8 cellular contexts compared by ENCODE assay signal in genomic region chr17:82351713-82352488, GRCh38. TPM values are rescaled to one million over a fixed set of nuclear protein-coding genes. Genes with fewer than 3 reads are reported as not detected.
DNase-seq lines count a peak whose midpoint lies in the region; ATAC-seq and TF ChIP-seq lines count a peak whose summit lies in the region.

No MANE protein-coding gene starts in this region.

- peaks cover 2% of the 10 kb centered on the region for H3K4me1 Mint-ChIP-seq in activated naive CD8-positive, alpha-beta T cell treated with anti-CD3 and anti-CD28 coated beads, Interleukin-2, amount 10 ng/mL, durations not matched to agents 7 days and 5 days

- WGBS in psoas muscle, 3 donors: 36 to 38% (median 36%) methylated on average over 24 to 26 of the region's 26 CpGs

- no peaks in the 10 kb centered on the region for H3K9me3 Mint-ChIP-seq in activated naive CD8-positive, alpha-beta T cell treated with anti-CD3 and anti-CD28 coated beads, Interleukin-2, amount 10 ng/mL, durations not matched to agents 7 days and 5 days

- no peak overlapping the region for H3K9ac ChIP-seq in SU-DHL-6 (ENCODE audit: low read length)

- no peaks in the 10 kb centered on the region for H3K4me1 ChIP-seq in psoas muscle
- H3K4me1 ChIP-seq in vagina: peaks cover 7% of the 10 kb centered on the region

- H3K4me3 ChIP-seq in AG10803 (ENCODE audit: low read length) (no peak overlapping the region), SU-DHL-6 (ENCODE audit: insufficient read depth, low read length, poor library complexity, severe bottlenecking) (no peak overlapping the region), psoas muscle (no peak overlapping the region), vagina (no peak overlapping the region)

- POLR2A ChIA-PET in activated naive CD8-positive, alpha-beta T cell treated with anti-CD3 and anti-CD28 coated beads, Interleukin-2, amount 10 ng/mL, durations not matched to agents 7 days and 5 days (lab: Charles Lee): no interaction called here

- no peak overlapping the region for H3K4me3 Mint-ChIP-seq in activated naive CD8-positive, alpha-beta T cell treated with anti-CD3 and anti-CD28 coated beads, Interleukin-2, amount 10 ng/mL, durations not matched to agents 7 days and 5 days

- intact Hi-C loops in cardiac septum (cut with DNase I) (loop anchor here (1.0 to 5.0 kb wide), 3 partner anchors 62 to 425 kb away; no protein-coding TSS in a partner anchor), psoas muscle (cut with DNase I) (loop anchor here (1.0 to 10.0 kb wide), 5 partner anchors 62 to 425 kb away; no protein-coding TSS in a partner anchor), vagina (cut with DNase I) (loop anchor here (2.0 to 10.0 kb wide), 4 partner anchors 60 to 563 kb away; no protein-coding TSS in a partner anchor)

- no peak overlapping the region for H2AFZ ChIP-seq in SU-DHL-6 (ENCODE audit: low read depth, low read length, severe bottlenecking)

- ATAC-seq in activated naive CD8-positive, alpha-beta T cell treated with anti-CD3 and anti-CD28 coated beads, Interleukin-2, amount 10 ng/mL, durations not matched to agents 7 days and 5 days (ENCODE audit: low read depth): peak; percentile 83
- ATAC-seq in psoas muscle: peak; percentile 82 to 95 (median 90)

- no peaks in the 10 kb centered on the region for H3K36me3 ChIP-seq in SU-DHL-6 (ENCODE audit: low read length)
- H3K36me3 ChIP-seq in psoas muscle (ENCODE audit: insufficient read depth in 1 of 2, low read depth in 1 of 2): no peaks in the 10 kb centered on the region
- no peaks in the 10 kb centered on the region for H3K36me3 ChIP-seq in vagina

- no peak overlapping the region for H3K4me2 ChIP-seq in SU-DHL-6 (ENCODE audit: low read depth, low read length, poor library complexity, severe bottlenecking)

- TF ChIP-seq CTCF in AG10803 (conservative IDR thresholded peaks at IDR 0.05; ENCODE audit: low read length) (peak; percentile 88), SU-DHL-6 (IDR thresholded peaks at IDR 0.05; ENCODE audit: insufficient read depth, low read length, poor library complexity, severe bottlenecking) (peak; percentile 85), psoas muscle (IDR thresholded peaks at IDR 0.05) (peak; percentile 98), vagina (IDR thresholded peaks at IDR 0.05) (peak; percentile 87 to 94 (median 88))

- peaks cover 11% of the 10 kb centered on the region for H3K27me3 Mint-ChIP-seq in activated naive CD8-positive, alpha-beta T cell treated with anti-CD3 and anti-CD28 coated beads, Interleukin-2, amount 10 ng/mL, durations not matched to agents 7 days and 5 days

- no peaks in the 10 kb centered on the region for H3K9me2 ChIP-seq in SU-DHL-6 (replicated peaks; ENCODE audit: insufficient read depth, low read length)

- H4K20me1 ChIP-seq in SU-DHL-6 (ENCODE audit: low read depth, low read length): no peaks in the 10 kb centered on the region

- H3K27ac ChIP-seq in SU-DHL-6 (ENCODE audit: low read depth, low read length) (peak overlapping the region; percentile 69), psoas muscle (no peak overlapping the region), vagina (no peak overlapping the region)

- no peaks in the 10 kb centered on the region for H3K79me2 ChIP-seq in SU-DHL-6 (ENCODE audit: insufficient read depth, low read length)

- DNase-seq in AG10803 (ENCODE audit: low read depth) (peak; percentile 79), GM19240 (ENCODE audit: insufficient read length, low spot score) (peak; percentile 85), NCI-H1048 (lab: John Stamatoyannopoulos, UW) (peak; percentile 62), cardiac septum (ENCODE audit: low spot score) (peak; percentile 90), psoas muscle (peak; percentile 79 to 90), vagina (ENCODE audit: extremely low spot score in 2 of 2) (no peak)
- DNase-seq in activated naive CD8-positive, alpha-beta T cell treated with anti-CD3 and anti-CD28 coated beads, Interleukin-2, amount 10 ng/mL, durations not matched to agents 7 days and 5 days: peak; percentile 79

- H3K36me3 Mint-ChIP-seq in activated naive CD8-positive, alpha-beta T cell treated with anti-CD3 and anti-CD28 coated beads, Interleukin-2, amount 10 ng/mL, durations not matched to agents 7 days and 5 days: no peaks in the 10 kb centered on the region

- no peak overlapping the region for H3K27ac Mint-ChIP-seq in activated naive CD8-positive, alpha-beta T cell treated with anti-CD3 and anti-CD28 coated beads, Interleukin-2, amount 10 ng/mL, durations not matched to agents 7 days and 5 days

- H3F3A ChIP-seq in SU-DHL-6 (ENCODE audit: insufficient read depth): peaks cover 8% of the 10 kb centered on the region

- H3K27me3 ChIP-seq in SU-DHL-6 (ENCODE audit: low read length) (no peaks in the 10 kb centered on the region), psoas muscle (ENCODE audit: insufficient read depth in 3 of 3, low read length in 2 of 3) (peaks cover 0 to 14% (median 5%) of the 10 kb centered on the region in 3 donors), vagina (no peaks in the 10 kb centered on the region)

- TF ChIP-seq POLR2A in vagina (IDR thresholded peaks at IDR 0.05): no peak

- H3K9me3 ChIP-seq in SU-DHL-6 (ENCODE audit: insufficient read depth, low read length) (no peaks in the 10 kb centered on the region), psoas muscle (no peaks in the 10 kb centered on the region), vagina (no peaks in the 10 kb centered on the region)

RNA-seq across cellular contexts. Expression of gene TEX19, which starts 7.1 kb away (rescaled TPM):
- total RNA-seq in activated naive CD8-positive, alpha-beta T cell treated with anti-CD3 and anti-CD28 coated beads, Interleukin-2, amount 10 ng/mL, durations not matched to agents 7 days and 5 days: not detected
- total RNA-seq in cardiac septum (not detected), psoas muscle (under 1 TPM in 2 of 4 donors, not detected in 2; 0.17 to 0.24 TPM), vagina (not detected)
- under 1 TPM; 0.07 to 0.35 (median 0.13) TPM for polyA plus RNA-seq in psoas muscle

RNA-seq across cellular contexts. Expression of gene SECTM1, which starts 18.3 kb away (rescaled TPM):
- total RNA-seq in activated naive CD8-positive, alpha-beta T cell treated with anti-CD3 and anti-CD28 coated beads, Interleukin-2, amount 10 ng/mL, durations not matched to agents 7 days and 5 days: 1 to 10 TPM in 1 of 2 experiments, under 1 TPM in 1; 0.86 to 1.0 TPM
- total RNA-seq in cardiac septum (2.0 TPM), psoas muscle (1 to 10 TPM; 1.2 to 2.3 (median 1.7) TPM), vagina (37.1 TPM)
- polyA plus RNA-seq in psoas muscle: 1 to 10 TPM in 2 of 3 donors, under 1 TPM in 1; 0.70 to 1.2 (median 1.0) TPM

RNA-seq across cellular contexts. Expression of gene UTS2R, which starts 19.7 kb away (rescaled TPM):
- total RNA-seq in activated naive CD8-positive, alpha-beta T cell treated with anti-CD3 and anti-CD28 coated beads, Interleukin-2, amount 10 ng/mL, durations not matched to agents 7 days and 5 days: not detected
- 0.51 TPM for total RNA-seq in cardiac septum
- 1 to 10 TPM in 2 of 4 donors, under 1 TPM in 1, not detected in 1; 0.15 to 3.8 (median 1.3) TPM for total RNA-seq in psoas muscle
- polyA plus RNA-seq in psoas muscle: under 1 TPM in 1 of 3 donors, not detected in 2; 0.10 TPM
- not detected for total RNA-seq in vagina

RNA-seq across cellular contexts. Expression of gene CD7, which starts 34.5 kb away (rescaled TPM):
- total RNA-seq in activated naive CD8-positive, alpha-beta T cell treated with anti-CD3 and anti-CD28 coated beads, Interleukin-2, amount 10 ng/mL, durations not matched to agents 7 days and 5 days: 100 to 1,000 TPM; 286 to 320 TPM
- total RNA-seq in cardiac septum (0.62 TPM), psoas muscle (under 1 TPM in 3 of 4 donors, not detected in 1; 0.18 to 0.81 (median 0.71) TPM), vagina (5.2 TPM)
- under 1 TPM; 0.13 to 0.19 (median 0.16) TPM for polyA plus RNA-seq in psoas muscle

Comparison
In these comparisons a context has a peak if more than half of its experiments do, and no peak if none do; other contexts are left out.
1. DNase-seq: peak in AG10803 (single experiment), GM19240 (single experiment), NCI-H1048 (single experiment), activated naive CD8-positive, alpha-beta T cell treated with anti-CD3 and anti-CD28 coated beads, Interleukin-2, amount 10 ng/mL, durations not matched to agents 7 days and 5 days (single experiment), cardiac septum (single experiment) and psoas muscle (2 of 2); none in vagina (0 of 2).
2. RNA of gene SECTM1, which starts 18.3 kb away (total RNA-seq): 37.1 TPM in vagina (single experiment); 2.0 TPM in cardiac septum (single experiment), 1.2 to 2.3 TPM in psoas muscle and 0.86 to 1.0 TPM in activated naive CD8-positive, alpha-beta T cell treated with anti-CD3 and anti-CD28 coated beads, Interleukin-2, amount 10 ng/mL, durations not matched to agents 7 days and 5 days; every median in the first group is over 10 times any median in the second.
3. Peak in every context shown above with its lines, with median percentiles within 50 percentile points of each other: CTCF ChIP-seq.